In genomic region chr16:1439058-1439698, GRCh38 we compare ENCODE assay signal across 26 cellular contexts. TPM values are rescaled to one million over a fixed set of nuclear protein-coding genes. Genes with fewer than 3 reads are reported as not detected.
DNase-seq lines count a peak whose midpoint lies in the region; ATAC-seq and TF ChIP-seq lines count a peak whose summit lies in the region.
"Had no signal": no experiment of that assay in that cellular context is flagged by ENCODE, and none has a peak within 500 bp of the region (broad histone marks: within the 10 kb centered on the region; RNA-seq: fewer than 3 reads in every experiment).

No MANE protein-coding gene starts in this region.

- no peak overlapping the region for H3K9ac ChIP-seq in GM23248

- H3K4me3 Mint-ChIP-seq in glutamatergic neuron (ENCODE audit: unreplicated experiment), result no peak overlapping the region
- H3K4me3 Mint-ChIP-seq: CD4-positive, CD25-positive, alpha-beta regulatory T cell; T-helper 17 cell had no signal

- no peak overlapping the region for H3K4me3 ChIP-seq in GM23248
- H3K4me3 ChIP-seq: HAP-1, MG63, SJSA1 had no signal

- in situ Hi-C loops in GM23248 (cut with MboI), result no loop called here

- H3K9me3 ChIP-seq in GM23248 (ENCODE audit: low read depth), result no peaks in the 10 kb centered on the region
- H3K9me3 ChIP-seq: HAP-1, MG63, SJSA1 had no signal

- TF ChIP-seq CTCF in glutamatergic neuron (IDR thresholded peaks at IDR 0.05; ENCODE audit: partially characterized antibody, unreplicated experiment), result no peak

- H2AFZ ChIP-seq in GM23248, result no peak overlapping the region

- H3F3A ChIP-seq in GM23248 (ENCODE audit: insufficient read depth), result no peaks in the 10 kb centered on the region

- no peaks in the 10 kb centered on the region for H3K79me2 ChIP-seq in GM23248 (ENCODE audit: insufficient read depth)

- H3K36me3 Mint-ChIP-seq in glutamatergic neuron (ENCODE audit: unreplicated experiment), result no peaks in the 10 kb centered on the region
- H3K36me3 Mint-ChIP-seq: CD4-positive, CD25-positive, alpha-beta regulatory T cell; IgD-negative memory B cell had no signal

- ATAC-seq in HG03175 (IDR thresholded peaks at IDR 0.05; ENCODE audit: unreplicated experiment), result no peak
- ATAC-seq: PC-3, T-helper 17 cell had no signal

- H4K20me1 ChIP-seq in GM23248 (ENCODE audit: insufficient read depth), result no peaks in the 10 kb centered on the region

- H3K9me2 ChIP-seq in GM23248 (ENCODE audit: insufficient read depth), result no peaks in the 10 kb centered on the region

- peak overlapping the region; percentile 48 for H3K27ac Mint-ChIP-seq in glutamatergic neuron (ENCODE audit: unreplicated experiment)
- H3K27ac Mint-ChIP-seq: CD4-positive, CD25-positive, alpha-beta regulatory T cell; T-helper 17 cell had no signal

- DNase-seq in DMS 273 (lab: John Stamatoyannopoulos, UW; ENCODE audit: unreplicated experiment) (peak; percentile 48), DMS 273 treated with DMSO at 0.1 percent for 48 hours (lab: John Stamatoyannopoulos, UW) (no peak), COR-L47 (lab: John Stamatoyannopoulos, UW) (peak; percentile 23), NCI-H345 (lab: John Stamatoyannopoulos, UW) (peak; percentile 45), glutamatergic neuron (peak; percentile 13), GM23248 (no peak)
- DNase-seq in activated T-cell treated with anti-CD3 and anti-CD28 coated beads, Interleukin-2, amount 50 U/mL, for 1 hour, result no peak
- DNase-seq: AML-193; CD4-positive, CD25-positive, alpha-beta regulatory T cell; DMS79; Kasumi-1; MG63; NCI-H1092; NCI-H187; NCI-H510A; NCI-H774; PC-3; T-helper 17 cell had no signal

- WGBS in GM23248 (ENCODE audit: low coverage in 1 of 2, low lambda C conversion rate in 2 of 2, missing lambda C conversion rate in 2 of 2), 2 experiments, result 84% methylated on average over 17 to 27 of the region's 27 CpGs

- H3K4me2 ChIP-seq in GM23248 (ENCODE audit: unreplicated experiment), result no peak overlapping the region

- no peaks in the 10 kb centered on the region for H3K27me3 ChIP-seq in GM23248 (replicated peaks; ENCODE audit: insufficient read depth)
- H3K27me3 ChIP-seq: MG63, SJSA1 had no signal

- H3K36me3 ChIP-seq in GM23248 (ENCODE audit: low read depth), result no peaks in the 10 kb centered on the region
- H3K36me3 ChIP-seq: HAP-1, MG63, SJSA1 had no signal

- no peaks in the 10 kb centered on the region for H3K4me1 ChIP-seq in GM23248 (ENCODE audit: insufficient read depth)
- H3K4me1 ChIP-seq: HAP-1, SJSA1 had no signal

- peaks cover 3% of the 10 kb centered on the region for H3K9me3 Mint-ChIP-seq in glutamatergic neuron (ENCODE audit: unreplicated experiment)
- H3K9me3 Mint-ChIP-seq: CD4-positive, CD25-positive, alpha-beta regulatory T cell; IgD-negative memory B cell had no signal

- peaks cover 3% of the 10 kb centered on the region for H3K27me3 Mint-ChIP-seq in glutamatergic neuron (ENCODE audit: unreplicated experiment)
- H3K27me3 Mint-ChIP-seq: CD4-positive, CD25-positive, alpha-beta regulatory T cell; IgD-negative memory B cell; T-helper 17 cell had no signal

- H3K27ac ChIP-seq in GM23248, result no peak overlapping the region
- H3K27ac ChIP-seq: 22Rv1, HL-60, RWPE1, SJSA1 had no signal

- peaks cover 2% of the 10 kb centered on the region for H3K4me1 Mint-ChIP-seq in glutamatergic neuron (ENCODE audit: low read depth, unreplicated experiment)
- H3K4me1 Mint-ChIP-seq: CD4-positive, CD25-positive, alpha-beta regulatory T cell; IgD-negative memory B cell; T-helper 17 cell had no signal

RNA-seq across cellular contexts. Expression of gene CCDC154, which starts 5.2 kb away (rescaled TPM):
- 4.2 TPM for total RNA-seq in glutamatergic neuron (ENCODE audit: unreplicated experiment)
- total RNA-seq in GM23248 (2014; rRNA removed; shearing (Covaris generic)), result not detected in 2 replicates
- 0.09 and 0.18 TPM in 2 replicates for polyA plus RNA-seq in GM23248 (2016; fragmentation: Nextera tagmentation; extraction: Ambion mirVana)
- total RNA-seq: PC-3, SJSA1 had no signal
- polyA plus RNA-seq: CD4-positive, CD25-positive, alpha-beta regulatory T cell had no signal

RNA-seq across cellular contexts. Expression of gene PERCC1, which starts 8.3 kb away (rescaled TPM):
- not detected for total RNA-seq in glutamatergic neuron (ENCODE audit: unreplicated experiment)
- total RNA-seq in GM23248 (2014; rRNA removed; shearing (Covaris generic)), result not detected in 2 replicates
- polyA plus RNA-seq in GM23248 (2016; fragmentation: Nextera tagmentation; extraction: Ambion mirVana), result not detected in 2 replicates
- total RNA-seq: CD4-positive, CD25-positive, alpha-beta regulatory T cell; HT1080; PC-3; SJSA1; T-helper 17 cell had no signal
- polyA plus RNA-seq: CD4-positive, CD25-positive, alpha-beta regulatory T cell; IgD-negative memory B cell had no signal

RNA-seq across cellular contexts. Expression of gene UQCC4, which starts 18.6 kb away (rescaled TPM):
- total RNA-seq in glutamatergic neuron (ENCODE audit: unreplicated experiment), result 10.4 TPM
- 11.3 and 19.5 TPM in 2 replicates for total RNA-seq in GM23248 (2014; rRNA removed; shearing (Covaris generic))
- polyA plus RNA-seq in GM23248 (2016; fragmentation: Nextera tagmentation; extraction: Ambion mirVana), result 26.0 and 27.1 TPM in 2 replicates

RNA-seq across cellular contexts. Expression of gene UNKL, which starts 24.7 kb away (rescaled TPM):
- 30.7 TPM for total RNA-seq in glutamatergic neuron (ENCODE audit: unreplicated experiment)
- 13.0 and 15.3 TPM in 2 replicates for total RNA-seq in GM23248 (2014; rRNA removed; shearing (Covaris generic))
- polyA plus RNA-seq in GM23248 (2016; fragmentation: Nextera tagmentation; extraction: Ambion mirVana), result 6.1 and 8.2 TPM in 2 replicates

RNA-seq across cellular contexts. Expression of gene CLCN7, which starts 35.6 kb away (rescaled TPM):
- 118 TPM for total RNA-seq in glutamatergic neuron (ENCODE audit: unreplicated experiment)
- 37.3 and 39.3 TPM in 2 replicates for total RNA-seq in GM23248 (2014; rRNA removed; shearing (Covaris generic))
- polyA plus RNA-seq in GM23248 (2016; fragmentation: Nextera tagmentation; extraction: Ambion mirVana), result 31.7 and 33.6 TPM in 2 replicates

Comparison
In these comparisons a context has a peak if more than half of its experiments do, and no peak if none do; other contexts are left out.
1. DNase-seq: peak in DMS 273 (single experiment), COR-L47 (single experiment), NCI-H345 (single experiment) and glutamatergic neuron (single experiment); none in DMS 273 treated with DMSO at 0.1 percent for 48 hours (single experiment), activated T-cell treated with anti-CD3 and anti-CD28 coated beads, Interleukin-2, amount 50 U/mL, for 1 hour (single experiment) and GM23248 (single experiment).